ENCODE assay signal across 26 cellular contexts in the genomic region with DNA sequence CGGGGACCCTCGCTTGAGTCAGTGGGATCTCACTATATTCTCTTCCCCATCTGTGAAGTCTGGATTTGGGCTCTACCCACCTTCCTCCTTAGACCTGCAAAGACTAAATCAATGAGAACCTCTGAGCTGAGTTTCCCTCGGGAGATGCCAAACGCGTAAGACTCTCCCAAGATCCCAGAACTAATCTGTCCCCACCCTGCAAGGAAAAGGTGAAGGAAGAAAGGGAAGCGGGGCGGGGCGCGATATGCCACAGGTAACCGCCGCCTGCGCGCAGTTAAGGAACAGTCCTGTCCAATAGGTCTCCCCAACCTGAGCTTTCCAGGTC. TPM values are rescaled to one million over a fixed set of nuclear protein-coding genes. Genes with fewer than 3 reads are reported as not detected.
DNase-seq lines count a peak whose midpoint lies in the region; ATAC-seq and TF ChIP-seq lines count a peak whose summit lies in the region.
"Had no signal": no experiment of that assay in that cellular context is flagged by ENCODE, and none has a peak within 500 bp of the region (broad histone marks: within the 10 kb centered on the region; RNA-seq: fewer than 3 reads in every experiment).

No MANE protein-coding gene starts in this region.

- no peaks in the 10 kb centered on the region for H3K9me3 ChIP-seq in RWPE2 (ENCODE audit: severe bottlenecking)
- H3K9me3 ChIP-seq in trophoblast cell (ENCODE audit: insufficient read depth, low read depth, low read length) = peaks cover 5% of the 10 kb centered on the region
- H3K9me3 ChIP-seq: colonic mucosa, MG63, thyroid gland had no signal

- H2AK5ac ChIP-seq in trophoblast cell (ENCODE audit: low read length) = no peak overlapping the region

- H2BK5ac ChIP-seq in trophoblast cell (ENCODE audit: low read depth, low read length, poor library complexity) = no peak overlapping the region

- no peak overlapping the region for H3K23ac ChIP-seq in trophoblast cell (ENCODE audit: low read length)

- peak overlapping the region; percentile 3 for H3K4me3 ChIP-seq in RWPE2 (ENCODE audit: severe bottlenecking)
- peak overlapping the region; percentile 33 for H3K4me3 ChIP-seq in iPS-11a (ENCODE audit: low read depth, low read length)
- no peak overlapping the region for H3K4me3 ChIP-seq in trophoblast cell (ENCODE audit: low read depth, low read length)
- H3K4me3 ChIP-seq: colonic mucosa, MG63, SK-N-MC, thyroid gland had no signal

- peak overlapping the region; percentile 55 for H3K4me3 Mint-ChIP-seq in Calu3 (ENCODE audit: low read depth, unreplicated experiment)
- H3K4me3 Mint-ChIP-seq: activated CD4-positive, alpha-beta memory T cell treated with anti-CD3 and anti-CD28 coated beads for 36 hours; activated naive CD8-positive, alpha-beta T cell treated with anti-CD3 and anti-CD28 coated beads, Interleukin-2, amount 50 U/mL, for 24 hours; T-helper 17 cell had no signal

- no peak overlapping the region for H4K91ac ChIP-seq in trophoblast cell (ENCODE audit: low read depth, low read length)

- no peaks in the 10 kb centered on the region for H3K79me1 ChIP-seq in trophoblast cell (ENCODE audit: low read length)

- H3K36me3 ChIP-seq in RWPE2 (ENCODE audit: low read depth) (no peaks in the 10 kb centered on the region), trophoblast cell (ENCODE audit: control insufficient read depth in 1 of 2, insufficient read depth in 2 of 2, low read length in 2 of 2) (no peaks in the 10 kb centered on the region)
- H3K36me3 ChIP-seq: brain microvascular endothelial cell, colonic mucosa, MG63, thyroid gland had no signal

- CTCF ChIA-PET in Calu3 (lab: Charles Lee) = no interaction called here

- no peak overlapping the region for H2AFZ ChIP-seq in trophoblast cell (ENCODE audit: insufficient read depth, low read length, poor library complexity)

- no peak overlapping the region for H2BK120ac ChIP-seq in trophoblast cell (ENCODE audit: insufficient read depth, low read length, poor library complexity)

- DNase-seq in Calu3 = no peak
- no peak for DNase-seq in RWPE2 (ENCODE audit: low spot score)
- no peak for DNase-seq in trophoblast cell
- DNase-seq in NCI-H2081 treated with DMSO at 0.1 percent for 48 hours (lab: John Stamatoyannopoulos, UW) = no peak
- DNase-seq in NCI-H446 (lab: John Stamatoyannopoulos, UW) = no peak
- DNase-seq: activated CD4-positive, alpha-beta memory T cell treated with anti-CD3 and anti-CD28 coated beads for 36 hours; activated effector memory CD4-positive, alpha-beta T cell treated with Interleukin-2 at 50 U/mL for 16 hours; activated naive CD8-positive, alpha-beta T cell treated with anti-CD3 and anti-CD28 coated beads, Interleukin-2, amount 50 U/mL, for 24 hours; brain microvascular endothelial cell; colonic mucosa; COR-L47; DND-41; left ventricle myocardium superior; MG63; NCI-H1417 treated with DMSO at 0.1 percent for 48 hours; RPMI8226; stimulated activated CD4-positive, alpha-beta T cell treated with anti-CD3 and anti-CD28 coated beads, Interleukin-4, amount 100 ng/mL, for 1 hour; stimulated activated naive CD4-positive, alpha-beta T cell treated with Interleukin-2 at 50 U/mL for 16 hours; T-helper 17 cell; thyroid gland had no signal

- H3K27me3 ChIP-seq in RWPE2 (ENCODE audit: insufficient read depth, poor library complexity, severe bottlenecking) (peaks cover 67% of the 10 kb centered on the region), trophoblast cell (ENCODE audit: insufficient read depth, low read length) (peaks cover 28% of the 10 kb centered on the region)

- H4K8ac ChIP-seq in trophoblast cell (ENCODE audit: low read depth, low read length) = no peak overlapping the region

- no peaks in the 10 kb centered on the region for H3K4me1 Mint-ChIP-seq in Calu3 (ENCODE audit: low read depth, unreplicated experiment)
- H3K4me1 Mint-ChIP-seq: activated naive CD8-positive, alpha-beta T cell treated with anti-CD3 and anti-CD28 coated beads, Interleukin-2, amount 50 U/mL, for 24 hours had no signal

- H3K9me3 Mint-ChIP-seq in Calu3 (ENCODE audit: low read depth, unreplicated experiment) = peaks cover 5% of the 10 kb centered on the region
- H3K9me3 Mint-ChIP-seq: activated CD4-positive, alpha-beta memory T cell treated with anti-CD3 and anti-CD28 coated beads for 36 hours had no signal

- ATAC-seq in RWPE2 (ENCODE audit: low read depth) = no peak; the same call in 1 of the 3 replicates
- ATAC-seq in activated CD4-positive, CD25-positive, alpha-beta regulatory T cell treated with anti-CD3 and anti-CD28 coated beads, Interleukin-2, amount 50 U/mL, for 24 hours = no peak
- no peak for ATAC-seq in HG03139 (IDR thresholded peaks at IDR 0.05; ENCODE audit: unreplicated experiment)
- ATAC-seq: activated naive CD8-positive, alpha-beta T cell treated with anti-CD3 and anti-CD28 coated beads, Interleukin-2, amount 50 U/mL, for 24 hours; left ventricle myocardium superior; T-helper 17 cell had no signal

- no peak overlapping the region for H3K14ac ChIP-seq in trophoblast cell (ENCODE audit: low read length)

- no peaks in the 10 kb centered on the region for H3K79me2 ChIP-seq in trophoblast cell (ENCODE audit: control insufficient read depth, insufficient read depth, low read length, poor library complexity)

- peaks cover 67% of the 10 kb centered on the region for H3K27me3 Mint-ChIP-seq in Calu3 (ENCODE audit: unreplicated experiment)

- H3K4me2 ChIP-seq in trophoblast cell (ENCODE audit: low read length) = peak overlapping the region; percentile 57

- no peak overlapping the region for H3K4ac ChIP-seq in trophoblast cell (ENCODE audit: low read depth, low read length)

- H3K27ac Mint-ChIP-seq in Calu3 (ENCODE audit: unreplicated experiment) = no peak overlapping the region
- H3K27ac Mint-ChIP-seq: activated CD4-positive, alpha-beta memory T cell treated with anti-CD3 and anti-CD28 coated beads for 36 hours; activated naive CD8-positive, alpha-beta T cell treated with anti-CD3 and anti-CD28 coated beads, Interleukin-2, amount 50 U/mL, for 24 hours; T-helper 17 cell had no signal

- WGBS in trophoblast cell (ENCODE audit: extremely low coverage, insufficient coverage, insufficient read length) = no CpG with 5 or more reads among the region's 13 CpGs

- intact Hi-C loops in Calu3 (cut with micrococcal nuclease; ENCODE audit: unreplicated experiment) = no loop called here

- H3K9ac ChIP-seq in trophoblast cell (ENCODE audit: low read length) = no peak overlapping the region

- TF ChIP-seq CTCF in Calu3 (IDR thresholded peaks at IDR 0.05; ENCODE audit: unreplicated experiment) = no peak
- no peak for TF ChIP-seq CTCF in RWPE2 (IDR thresholded peaks at IDR 0.05; ENCODE audit: poor library complexity, severe bottlenecking)

- H3K27ac ChIP-seq in RWPE2 (ENCODE audit: poor library complexity, severe bottlenecking) (no peak overlapping the region), trophoblast cell (ENCODE audit: low read depth, low read length) (no peak overlapping the region)
- H3K27ac ChIP-seq: brain microvascular endothelial cell, colonic mucosa, SK-N-MC, thyroid gland had no signal

- H4K12ac ChIP-seq in trophoblast cell (ENCODE audit: low read depth, low read length) = no peak overlapping the region

- H3K18ac ChIP-seq in trophoblast cell (ENCODE audit: low read length) = no peak overlapping the region

- no peaks in the 10 kb centered on the region for H3K4me1 ChIP-seq in RWPE2 (ENCODE audit: insufficient read depth, poor library complexity, severe bottlenecking)
- H3K4me1 ChIP-seq in trophoblast cell (ENCODE audit: control insufficient read depth in 1 of 2, insufficient read depth in 2 of 2, low read length in 2 of 2) = peaks cover 0 to 7% of the 10 kb centered on the region in 2 experiments
- H3K4me1 ChIP-seq: colonic mucosa, thyroid gland had no signal

- no peaks in the 10 kb centered on the region for H3K36me3 Mint-ChIP-seq in Calu3 (ENCODE audit: insufficient read depth, unreplicated experiment)
- H3K36me3 Mint-ChIP-seq: activated CD4-positive, alpha-beta memory T cell treated with anti-CD3 and anti-CD28 coated beads for 36 hours had no signal

- H2BK12ac ChIP-seq in trophoblast cell (ENCODE audit: low read length) = no peak overlapping the region

- BruUV-seq in Calu3 (replicated peaks; lab: Mats Ljungman, UMichigan) = no TSS peak

RNA-seq across cellular contexts. Expression of a gene that starts 0.8 kb away (rescaled TPM):
- not detected in 2 replicates for total RNA-seq in Calu3 (2022)
- 0.01 TPM in 2 replicates for polyA plus RNA-seq in trophoblast cell (2013)
- total RNA-seq: A673; activated CD4-positive, alpha-beta memory T cell treated with anti-CD3 and anti-CD28 coated beads for 36 hours; colonic mucosa; left ventricle myocardium superior; T-helper 17 cell had no signal
- polyA plus RNA-seq: BJ had no signal
